In genomic region chr17:74214642-74215331, GRCh38 we compare ENCODE assay signal across 9 cellular contexts. TPM values are rescaled to one million over a fixed set of nuclear protein-coding genes. Genes with fewer than 3 reads are reported as not detected.
DNase-seq lines count a peak whose midpoint lies in the region; ATAC-seq, FAIRE-seq and TF ChIP-seq lines count a peak whose summit lies in the region.
"Had no signal": no experiment of that assay in that cellular context is flagged by ENCODE, and none has a peak within 500 bp of the region (broad histone marks: within the 10 kb centered on the region; RNA-seq: fewer than 3 reads in every experiment).

No MANE protein-coding gene starts in this region.

- H3K27ac ChIP-seq in A673 (ENCODE audit: low read depth, low read length, poor library complexity, severe bottlenecking), result no peak overlapping the region
- no peak overlapping the region for H3K27ac ChIP-seq in GM23338 (ENCODE audit: low read depth)
- H3K27ac ChIP-seq in astrocyte (ENCODE audit: low read depth, low read length), result no peak overlapping the region

- intact Hi-C loops in A673 (cut with micrococcal nuclease; ENCODE audit: unreplicated experiment), result loop anchor here (5.0 to 10.0 kb wide), 3 partner anchors 83 to 240 kb away; no protein-coding TSS in a partner anchor

- H3K27me3 Mint-ChIP-seq in GM23338 (ENCODE audit: insufficient read depth, low read depth, poor library complexity) (peaks cover 59% of the 10 kb centered on the region), astrocyte (ENCODE audit: low read depth, unreplicated experiment) (peaks cover 24% of the 10 kb centered on the region)

- TF ChIP-seq CTCF in A673 (conservative IDR thresholded peaks at IDR 0.05; ENCODE audit: low read depth, low read length), result no peak
- no peak for TF ChIP-seq CTCF in GM23338 (conservative IDR thresholded peaks at IDR 0.05; ENCODE audit: low read depth in 2 of 2)
- TF ChIP-seq CTCF in astrocyte (IDR thresholded peaks at IDR 0.05; ENCODE audit: insufficient read depth, low read depth, low read length), result no peak

- CTCF ChIA-PET in A673 (lab: Charles Lee), result interaction anchor here (0.6 to 0.9 kb wide), 2 partner anchors 82 to 144 kb away, joined by 4 to 5 read pairs; no protein-coding TSS in a partner anchor

- no peaks in the 10 kb centered on the region for H3K79me2 ChIP-seq in GM23338 (replicated peaks; ENCODE audit: insufficient read depth)
- no peaks in the 10 kb centered on the region for H3K79me2 ChIP-seq in astrocyte (ENCODE audit: insufficient read depth, low read length)

- H3F3A ChIP-seq in GM23338 (replicated peaks; ENCODE audit: low read depth), result peaks cover 15% of the 10 kb centered on the region

- POLR2A ChIA-PET in A673 (lab: Charles Lee; ENCODE audit: low non-redundant PET), result no interaction called here

- H3K4me1 Mint-ChIP-seq in GM23338 (peaks cover 36% of the 10 kb centered on the region), astrocyte (ENCODE audit: low read depth, unreplicated experiment) (peaks cover 21% of the 10 kb centered on the region)

- H3K4me2 ChIP-seq in GM23338 (peak overlapping the region; percentile 96; the same call in 1 of the 2 replicates), astrocyte (ENCODE audit: low read length) (peak overlapping the region; percentile 97)

- no peak for FAIRE-seq in astrocyte (lab: Jason Lieb, UNC)
- FAIRE-seq: H54 had no signal

- H3K9ac ChIP-seq in astrocyte (ENCODE audit: low read length), result no peak overlapping the region

- peaks cover 10% of the 10 kb centered on the region; the same call in 2 of the 3 replicates for H3K36me3 Mint-ChIP-seq in GM23338 (ENCODE audit: low read depth)
- peaks cover 4% of the 10 kb centered on the region for H3K36me3 Mint-ChIP-seq in astrocyte (ENCODE audit: low read depth, unreplicated experiment)

- H3K4me3 ChIP-seq in A673 (ENCODE audit: low read depth, low read length, poor library complexity, severe bottlenecking) (peak overlapping the region; percentile 66), GM23338 (no peak overlapping the region), astrocyte (ENCODE audit: insufficient read depth, low read depth, low read length) (no peak overlapping the region)

- no TSS peak for BruUV-seq in A673 (replicated peaks; lab: Mats Ljungman, UMichigan)

- DNase-seq in A673 (ENCODE audit: low spot score) (peak; percentile 60), GM23338 (ENCODE audit: low spot score) (no peak), astrocyte (ENCODE audit: low read depth) (no peak), myocyte (ENCODE audit: low read depth) (peak; percentile 48), NCI-H187 (lab: John Stamatoyannopoulos, UW) (no peak), foreskin melanocyte (no peak), DMS153 treated with DMSO at 0.1 percent for 48 hours (lab: John Stamatoyannopoulos, UW; ENCODE audit: unreplicated experiment) (no peak)

- H3K4me3 Mint-ChIP-seq in GM23338, result peak overlapping the region; percentile 79
- H3K4me3 Mint-ChIP-seq in astrocyte (ENCODE audit: unreplicated experiment), result peak overlapping the region; percentile 77

- no peaks in the 10 kb centered on the region for H4K20me1 ChIP-seq in GM23338 (replicated peaks; ENCODE audit: insufficient read depth)
- H4K20me1 ChIP-seq in astrocyte (ENCODE audit: insufficient read depth, low read length), result peaks cover 41% of the 10 kb centered on the region

- H3K9me3 Mint-ChIP-seq in GM23338, result no peaks in the 10 kb centered on the region; the same call in 2 of the 3 replicates
- no peaks in the 10 kb centered on the region for H3K9me3 Mint-ChIP-seq in astrocyte (ENCODE audit: unreplicated experiment)

- H3K36me3 ChIP-seq in A673 (ENCODE audit: insufficient read depth, low read length, poor library complexity, severe bottlenecking), result peaks cover 13% of the 10 kb centered on the region
- H3K36me3 ChIP-seq in GM23338 (ENCODE audit: insufficient read depth), result no peaks in the 10 kb centered on the region
- peaks cover 8% of the 10 kb centered on the region for H3K36me3 ChIP-seq in astrocyte (ENCODE audit: insufficient read depth, low read length)

- H3K9me3 ChIP-seq in A673 (ENCODE audit: low read depth, low read length, poor library complexity, severe bottlenecking) (no peaks in the 10 kb centered on the region), astrocyte (ENCODE audit: insufficient read depth, low read depth, low read length) (no peaks in the 10 kb centered on the region)

- no peaks in the 10 kb centered on the region for H3K9me2 ChIP-seq in GM23338 (ENCODE audit: insufficient read depth)

- ATAC-seq in GM23338 (no peak), HG03457 (IDR thresholded peaks at IDR 0.05; ENCODE audit: unreplicated experiment) (no peak)

- H2AFZ ChIP-seq in GM23338, result no peak overlapping the region
- no peak overlapping the region for H2AFZ ChIP-seq in astrocyte (ENCODE audit: low read depth, low read length)

- H3K27me3 ChIP-seq in A673 (replicated peaks; ENCODE audit: insufficient read depth, low read depth, low read length, poor library complexity), result no peaks in the 10 kb centered on the region
- peaks cover 26% of the 10 kb centered on the region for H3K27me3 ChIP-seq in GM23338 (ENCODE audit: insufficient read depth)
- no peaks in the 10 kb centered on the region for H3K27me3 ChIP-seq in astrocyte (ENCODE audit: insufficient read depth, low read length)

- H3K4me1 ChIP-seq in A673 (ENCODE audit: insufficient read depth, low read length, poor library complexity, severe bottlenecking) (peaks cover 21% of the 10 kb centered on the region), GM23338 (ENCODE audit: insufficient read depth) (peaks cover 15% of the 10 kb centered on the region), astrocyte (ENCODE audit: insufficient read depth, low read length) (peaks cover 37% of the 10 kb centered on the region)

- H3K27ac Mint-ChIP-seq in GM23338 (no peak overlapping the region), astrocyte (ENCODE audit: unreplicated experiment) (no peak overlapping the region)

TF ChIP-seq in GM23338, 12 proteins besides CTCF, POLR2A, EP300 and RAD21 (continues in another document):
- no peak for TF ChIP-seq JUNB (IDR thresholded peaks at IDR 0.05; ENCODE audit: unreplicated experiment)
- no peak for TF ChIP-seq POLR2AphosphoS5 (IDR thresholded peaks at IDR 0.05; ENCODE audit: low read depth)

RNA-seq across cellular contexts. Expression of gene TTYH2, which starts 1.4 kb away (rescaled TPM):
- total RNA-seq in A673 (2021), result 13.7 and 15.4 TPM in 2 replicates
- total RNA-seq in GM23338 (2014; rRNA removed; shearing (Covaris generic)), result 3.9 and 5.2 TPM in 2 replicates
- 1.4 and 2.1 TPM in 2 replicates for polyA plus RNA-seq in GM23338 (2016; fragmentation: Nextera tagmentation; extraction: Ambion mirVana)
- 8.0 and 9.8 TPM in 2 replicates for total RNA-seq in astrocyte
- 1.4 and 8.8 TPM in 2 replicates for total RNA-seq in myocyte
- 0.59 TPM for polyA plus RNA-seq in myocyte (2012)

RNA-seq across cellular contexts. Expression of gene RPL38, which starts 11.3 kb away (rescaled TPM):
- 936 and 996 TPM in 2 replicates for total RNA-seq in A673 (2021)
- total RNA-seq in GM23338 (2014; rRNA removed; shearing (Covaris generic)), result 231 and 286 TPM in 2 replicates
- 5,312 and 5,616 TPM in 2 replicates for polyA plus RNA-seq in GM23338 (2016; fragmentation: Nextera tagmentation; extraction: Ambion mirVana)
- 832 and 919 TPM in 2 replicates for total RNA-seq in astrocyte
- 239 and 288 TPM in 2 replicates for total RNA-seq in myocyte
- polyA plus RNA-seq in myocyte (2012), result 2,289 TPM

RNA-seq across cellular contexts. Expression of gene DNAI2, which starts 59.2 kb away (rescaled TPM):
- not detected in 2 replicates for total RNA-seq in A673 (2021)
- not detected in 2 replicates for total RNA-seq in GM23338 (2014; rRNA removed; shearing (Covaris generic))
- 0.21 TPM in 1 of 2 replicates, not detected in the other for polyA plus RNA-seq in GM23338 (2016; fragmentation: Nextera tagmentation; extraction: Ambion mirVana)
- not detected in 2 replicates for total RNA-seq in astrocyte
- not detected in 2 replicates for total RNA-seq in myocyte
- polyA plus RNA-seq in myocyte (2012), result not detected

Comparison
In these comparisons a context has a peak if more than half of its experiments do, and no peak if none do; other contexts are left out.
1. DNase-seq: peak in A673 (single experiment) and myocyte (single experiment); none in GM23338 (single experiment), astrocyte (single experiment), NCI-H187 (0 of 2), foreskin melanocyte (single experiment) and DMS153 treated with DMSO at 0.1 percent for 48 hours (single experiment).